In the genomic region with DNA sequence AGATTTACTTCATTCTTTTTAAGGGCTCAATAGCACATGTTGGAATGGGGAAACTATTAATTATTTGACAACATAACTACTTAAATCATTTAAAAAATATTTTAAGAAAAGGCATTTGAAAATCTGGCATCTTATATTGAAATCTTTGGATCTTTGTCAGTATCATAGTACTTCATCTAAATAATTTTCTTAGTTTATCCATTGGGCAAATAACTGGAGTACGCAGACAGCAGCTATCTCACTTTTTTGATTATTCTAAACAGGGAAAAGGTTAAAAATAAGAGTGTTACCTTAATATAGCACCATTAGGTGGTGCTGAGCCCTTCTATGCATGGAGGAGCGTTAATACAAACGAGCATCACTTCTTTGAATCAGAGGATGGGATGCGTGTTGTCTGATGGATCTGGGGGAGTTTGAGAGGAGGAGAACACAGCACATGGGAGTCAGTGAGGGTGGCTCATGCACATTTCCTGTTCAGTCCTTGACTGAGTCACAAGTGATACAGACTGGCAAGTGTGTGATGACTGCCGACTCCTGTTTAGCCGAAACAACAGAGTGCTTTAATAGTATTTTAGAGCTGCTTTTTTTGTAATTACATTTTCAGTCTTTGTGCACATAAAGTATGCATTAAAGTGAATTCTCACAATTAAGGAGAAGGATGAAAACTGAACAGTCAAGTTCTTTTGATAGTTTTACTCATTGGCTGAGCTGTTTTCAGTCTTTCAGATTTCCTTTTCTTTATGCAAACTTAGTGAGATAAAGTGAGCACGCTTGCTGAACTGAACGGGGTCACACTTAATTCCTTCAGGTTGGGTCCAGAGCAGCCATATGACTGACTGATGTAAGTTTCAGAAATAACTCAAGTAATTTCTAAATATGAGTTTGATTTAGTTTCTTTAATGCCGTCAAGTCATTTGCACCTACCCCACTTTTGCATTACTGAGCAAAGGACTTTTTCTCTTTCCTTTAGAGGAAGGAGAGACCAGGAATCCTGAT, we compare ENCODE assay signal across 8 cellular contexts.
DNase-seq lines count a peak whose midpoint lies in the region; ATAC-seq lines count a peak whose summit lies in the region.

No MANE protein-coding gene starts in this region.

- H3K9me3 Mint-ChIP-seq in dendritic cell treated with granulocyte-macrophage colony-stimulating factor and Interleukin-4, amounts not matched to agents 40 ng/mL and 50 ng/mL, for 4 days: no peaks in the 10 kb centered on the region

- intact Hi-C loops in dendritic cell treated with granulocyte-macrophage colony-stimulating factor and Interleukin-4, amounts not matched to agents 40 ng/mL and 50 ng/mL, for 4 days (cut with micrococcal nuclease): no loop called here

- ATAC-seq in GM19395 (IDR thresholded peaks at IDR 0.05; ENCODE audit: unreplicated experiment) (peak; percentile 93), HG03575 (IDR thresholded peaks at IDR 0.05; ENCODE audit: extremely low read depth, insufficient number of reproducible peaks, low FRiP score, unreplicated experiment) (peak; percentile 49)

- no peak overlapping the region for H3K4me3 Mint-ChIP-seq in dendritic cell treated with granulocyte-macrophage colony-stimulating factor and Interleukin-4, amounts not matched to agents 40 ng/mL and 50 ng/mL, for 4 days

- H3K27me3 Mint-ChIP-seq in dendritic cell treated with granulocyte-macrophage colony-stimulating factor and Interleukin-4, amounts not matched to agents 40 ng/mL and 50 ng/mL, for 4 days: no peaks in the 10 kb centered on the region

- peaks cover 67% of the 10 kb centered on the region for H3K4me1 Mint-ChIP-seq in dendritic cell treated with granulocyte-macrophage colony-stimulating factor and Interleukin-4, amounts not matched to agents 40 ng/mL and 50 ng/mL, for 4 days (ENCODE audit: low read depth)

- DNase-seq in ACHN (peak; percentile 85), nucleus accumbens (lab: John Stamatoyannopoulos, UW) (peak in 33 of 56 donors; percentile 3 to 77 (median 32)), NCI-H526 treated with DMSO at 0.1 percent for 48 hours (lab: John Stamatoyannopoulos, UW) (no peak), cerebellum (ENCODE audit: low spot score) (no peak)
- peak; percentile 23 to 46 for DNase-seq in activated CD4-positive, alpha-beta T cell treated with anti-CD3 and anti-CD28 coated beads for 24 hours (ENCODE audit: low read depth in 2 of 2)

- in situ Hi-C loops in ACHN (cut with HindIII; ENCODE audit: low pct_ligation_motif_present, low pct_unique_long_range_greater_than_20kb, low sequenced_read_pairs): no loop called here

- peaks cover 23% of the 10 kb centered on the region for H3K36me3 Mint-ChIP-seq in dendritic cell treated with granulocyte-macrophage colony-stimulating factor and Interleukin-4, amounts not matched to agents 40 ng/mL and 50 ng/mL, for 4 days (ENCODE audit: low read depth)

- H3K27ac Mint-ChIP-seq in dendritic cell treated with granulocyte-macrophage colony-stimulating factor and Interleukin-4, amounts not matched to agents 40 ng/mL and 50 ng/mL, for 4 days: peak overlapping the region; percentile 41

Comparison
In these comparisons a context has a peak if more than half of its experiments do, and no peak if none do; other contexts are left out.
1. DNase-seq: peak in ACHN (single experiment), activated CD4-positive, alpha-beta T cell treated with anti-CD3 and anti-CD28 coated beads for 24 hours (2 of 2) and nucleus accumbens (33 of 56); none in NCI-H526 treated with DMSO at 0.1 percent for 48 hours (single experiment) and cerebellum (single experiment).